In genomic region chr17:8991514-8992285, GRCh38 we compare ENCODE assay signal across 9 cellular contexts. TPM values are rescaled to one million over a fixed set of nuclear protein-coding genes. Genes with fewer than 3 reads are reported as not detected.
DNase-seq lines count a peak whose midpoint lies in the region; ATAC-seq and TF ChIP-seq lines count a peak whose summit lies in the region.
"Had no signal": no experiment of that assay in that cellular context is flagged by ENCODE, and none has a peak within 500 bp of the region (broad histone marks: within the 10 kb centered on the region; RNA-seq: fewer than 3 reads in every experiment).

No MANE protein-coding gene starts in this region.

- peaks cover 10% of the 10 kb centered on the region for H3K4me1 Mint-ChIP-seq in activated CD4-positive, alpha-beta T cell treated with anti-CD3 and anti-CD28 coated beads, Interleukin-2, amount 10 ng/mL, durations not matched to agents 24 days and 14 days
- peaks cover 4% of the 10 kb centered on the region for H3K4me1 Mint-ChIP-seq in memory B cell

- peaks cover 7% of the 10 kb centered on the region for H3K9me3 Mint-ChIP-seq in activated CD4-positive, alpha-beta T cell treated with anti-CD3 and anti-CD28 coated beads, Interleukin-2, amount 10 ng/mL, durations not matched to agents 24 days and 14 days
- H3K9me3 Mint-ChIP-seq in memory B cell = peaks cover 4% of the 10 kb centered on the region

- H3K36me3 Mint-ChIP-seq in activated CD4-positive, alpha-beta T cell treated with anti-CD3 and anti-CD28 coated beads, Interleukin-2, amount 10 ng/mL, durations not matched to agents 24 days and 14 days (ENCODE audit: low read depth) = no peaks in the 10 kb centered on the region
- H3K36me3 Mint-ChIP-seq in memory B cell = no peaks in the 10 kb centered on the region

- no peak overlapping the region for H3K4me3 Mint-ChIP-seq in activated CD4-positive, alpha-beta T cell treated with anti-CD3 and anti-CD28 coated beads, Interleukin-2, amount 10 ng/mL, durations not matched to agents 24 days and 14 days
- no peak overlapping the region for H3K4me3 Mint-ChIP-seq in memory B cell

- no peak overlapping the region for H3K27ac Mint-ChIP-seq in activated CD4-positive, alpha-beta T cell treated with anti-CD3 and anti-CD28 coated beads, Interleukin-2, amount 10 ng/mL, durations not matched to agents 24 days and 14 days
- H3K27ac Mint-ChIP-seq in memory B cell = no peak overlapping the region

- peaks cover 6% of the 10 kb centered on the region for H3K27me3 Mint-ChIP-seq in activated CD4-positive, alpha-beta T cell treated with anti-CD3 and anti-CD28 coated beads, Interleukin-2, amount 10 ng/mL, durations not matched to agents 24 days and 14 days
- H3K27me3 Mint-ChIP-seq in memory B cell = peaks cover 2% of the 10 kb centered on the region

- DNase-seq in NCI-H1417 (lab: John Stamatoyannopoulos, UW) (peak; percentile 7 to 42 (median 13)), NCI-H1417 treated with DMSO at 0.1 percent for 48 hours (lab: John Stamatoyannopoulos, UW) (no peak), NCI-H146 treated with DMSO at 0.1 percent for 48 hours (lab: John Stamatoyannopoulos, UW; ENCODE audit: unreplicated experiment) (peak; percentile 29), dorsolateral prefrontal cortex (peak in 6 of 10 donors; percentile 28 to 74 (median 55)), memory B cell (ENCODE audit: low spot score in 2 of 2) (peak; percentile 49 to 51)
- DNase-seq in activated CD4-positive, alpha-beta T cell treated with anti-CD3 and anti-CD28 coated beads, Interleukin-2, amount 10 ng/mL, durations not matched to agents 24 days and 14 days = peak; percentile 89
- DNase-seq in stimulated activated CD8-positive, alpha-beta memory T cell treated with anti-CD3 and anti-CD28 coated beads, Interleukin-2, amount 100 ng/mL, for 1 hour (ENCODE audit: low read depth in 2 of 2) = peak; percentile 17 to 45

- no peak overlapping the region for H3K27ac ChIP-seq in dorsolateral prefrontal cortex
- H3K27ac ChIP-seq: BLaER1 treated with 17β-estradiol and CSF1 and Interleukin-3, amounts not matched to agents 10 nM and 100 nM had no signal

- intact Hi-C loops in activated CD4-positive, alpha-beta T cell treated with anti-CD3 and anti-CD28 coated beads, Interleukin-2, amount 10 ng/mL, durations not matched to agents 24 days and 14 days (cut with micrococcal nuclease) = loop anchor here (10.0 kb wide), 2 partner anchors 207 to 533 kb away; no protein-coding TSS in a partner anchor
- intact Hi-C loops in dorsolateral prefrontal cortex (cut with DNase I) = loop anchor here in 1 of 2 donors (5.0 kb wide), 1 partner anchor 536 kb away; no protein-coding TSS in a partner anchor

- peaks cover 0 to 28% (median 0%) of the 10 kb centered on the region in 45 donors for H3K27me3 ChIP-seq in dorsolateral prefrontal cortex
- H3K27me3 ChIP-seq: BLaER1 treated with 17β-estradiol and CSF1 and Interleukin-3, amounts not matched to agents 10 nM and 100 nM had no signal

- TF ChIP-seq CTCF in dorsolateral prefrontal cortex (IDR thresholded peaks at IDR 0.05 in 54 of 56, conservative IDR thresholded peaks at IDR 0.05 in 2 of 56; ENCODE audit: low read depth in 1 of 56, partially characterized antibody in 56 of 56) = peak; percentile 60 to 93 (median 80)

- H3K4me3 ChIP-seq in dorsolateral prefrontal cortex = no peak overlapping the region
- H3K4me3 ChIP-seq: BLaER1 treated with 17β-estradiol and CSF1 and Interleukin-3, amounts not matched to agents 10 nM and 100 nM had no signal

- peak; percentile 82 for ATAC-seq in memory B cell (ENCODE audit: low read depth)
- ATAC-seq in GM19395 (IDR thresholded peaks at IDR 0.05; ENCODE audit: unreplicated experiment) = no peak

RNA-seq across cellular contexts. Expression of gene PIK3R5, which starts 26.2 kb away (rescaled TPM):
- 32.6 and 36.8 TPM in 2 replicates for total RNA-seq in activated CD4-positive, alpha-beta T cell treated with anti-CD3 and anti-CD28 coated beads, Interleukin-2, amount 10 ng/mL, durations not matched to agents 24 days and 14 days
- 10 to 100 TPM in 3 of 120 experiments, 1 to 10 TPM in 117; 1.0 to 14.8 (median 4.9) TPM for total RNA-seq in dorsolateral prefrontal cortex

RNA-seq across cellular contexts. Expression of gene NTN1, which starts 29.6 kb away (rescaled TPM):
- total RNA-seq in activated CD4-positive, alpha-beta T cell treated with anti-CD3 and anti-CD28 coated beads, Interleukin-2, amount 10 ng/mL, durations not matched to agents 24 days and 14 days = 0.43 and 0.51 TPM in 2 replicates
- total RNA-seq in dorsolateral prefrontal cortex = 1 to 10 TPM; 2.2 to 9.8 (median 4.0) TPM
